ENCODE assay signal across 15 cellular contexts in genomic region chr12:114764516-114764915, GRCh38.
"Had no signal": no experiment of that assay in that cellular context is flagged by ENCODE, and none has a peak within 500 bp of the region (broad histone marks: within the 10 kb centered on the region; RNA-seq: fewer than 3 reads in every experiment).

No MANE protein-coding gene starts in this region.

- H3K27ac ChIP-seq: adrenal gland, coronary artery, epithelial cell of prostate, lower lobe of right lung, prostate gland, suprapubic skin, upper lobe of right lung had no signal

- H3K27me3 ChIP-seq: adrenal gland, suprapubic skin, upper lobe of right lung had no signal

- H3K9me3 ChIP-seq: adrenal gland, lower lobe of right lung, prostate gland, suprapubic skin, upper lobe of right lung had no signal

- H3K36me3 ChIP-seq: adrenal gland, lower lobe of right lung, prostate gland, suprapubic skin, upper lobe of right lung had no signal

- H3K4me3 ChIP-seq: adrenal gland, coronary artery, lower lobe of right lung, prostate gland, suprapubic skin, upper lobe of right lung had no signal

- H3K4me1 ChIP-seq: lower lobe of right lung, prostate gland, suprapubic skin, upper lobe of right lung had no signal

- DNase-seq: activated naive CD4-positive, alpha-beta T cell treated with anti-CD3 and anti-CD28 coated beads, Interleukin-2, amount 50 U/mL, for 16 hours; adrenal gland; central memory CD4-positive, alpha-beta T cell; effector CD8-positive, alpha-beta T cell; glutamatergic neuron; left cardiac atrium; lower lobe of right lung; naive thymus-derived CD4-positive, alpha-beta T cell; stimulated activated CD4-positive, alpha-beta T cell treated with anti-CD3 and anti-CD28 coated beads, Interleukin-2, amount 100 ng/mL, for 24 hours; stimulated activated naive CD4-positive, alpha-beta T cell; upper lobe of right lung had no signal
